ENCODE assay signal across 1 cellular context in genomic region chr13:51589793-51590192, GRCh38.
TF ChIP-seq lines count a peak whose summit lies in the region.

No MANE protein-coding gene starts in this region.

TF ChIP-seq in GM12878, 131 proteins besides CTCF, POLR2A, EP300 and RAD21 (continued from another document):
- TF ChIP-seq ETV6 (conservative IDR thresholded peaks at IDR 0.05 in 1 of 2, IDR thresholded peaks at IDR 0.05 in 1 of 2; ENCODE audit: borderline replicate concordance in 1 of 2, low read depth in 1 of 2) (no peak), SREBF1 (IDR thresholded peaks at IDR 0.05; ENCODE audit: low read length) (no peak), IRF4 (IDR thresholded peaks at IDR 0.05; ENCODE audit: low read depth, low read length) (no peak), SUPT20H (IDR thresholded peaks at IDR 0.05; ENCODE audit: borderline replicate concordance, control insufficient read depth, low read depth, low read length) (no peak), ASH2L (IDR thresholded peaks at IDR 0.05; ENCODE audit: borderline replicate concordance, low read depth) (no peak), SMAD1 (IDR thresholded peaks at IDR 0.05; ENCODE audit: low read depth, partially characterized antibody) (no peak)
